29 cellular contexts compared by ENCODE assay signal in genomic region chr18:74482697-74483096, GRCh38. TPM values are rescaled to one million over a fixed set of nuclear protein-coding genes. Genes with fewer than 3 reads are reported as not detected.
DNase-seq lines count a peak whose midpoint lies in the region; ATAC-seq, FAIRE-seq and TF ChIP-seq lines count a peak whose summit lies in the region.
"Had no signal": no experiment of that assay in that cellular context is flagged by ENCODE, and none has a peak within 500 bp of the region (broad histone marks: within the 10 kb centered on the region; RNA-seq: fewer than 3 reads in every experiment).

No MANE protein-coding gene starts in this region.

- H3K27ac Mint-ChIP-seq in osteocyte (ENCODE audit: unreplicated experiment): no peak overlapping the region
- no peak overlapping the region for H3K27ac Mint-ChIP-seq in stimulated activated naive CD8-positive, alpha-beta T cell treated with anti-CD3 and anti-CD28 coated beads, Interleukin-15, amount 100 ng/mL, for 72 hours
- H3K27ac Mint-ChIP-seq: B cell; CD4-positive, alpha-beta T cell; CD8-positive, alpha-beta T cell had no signal

- no peak overlapping the region for H3K4me3 ChIP-seq in Peyer's patch
- H3K4me3 ChIP-seq: A549; BLaER1 treated with 17β-estradiol and CSF1 and Interleukin-3, amounts not matched to agents 10 nM and 100 nM; GM12878 had no signal

- intact Hi-C loops in Right ventricle myocardium inferior (cut with DNase I): no loop called here
- intact Hi-C loops in cardiac septum (cut with DNase I): no loop called here

- H3K4me3 Mint-ChIP-seq in osteocyte (ENCODE audit: unreplicated experiment): no peak overlapping the region
- H3K4me3 Mint-ChIP-seq in stimulated activated naive CD8-positive, alpha-beta T cell treated with anti-CD3 and anti-CD28 coated beads, Interleukin-15, amount 100 ng/mL, for 72 hours: no peak overlapping the region
- H3K4me3 Mint-ChIP-seq: B cell; CD4-positive, alpha-beta T cell; CD8-positive, alpha-beta T cell had no signal

- no peaks in the 10 kb centered on the region for H3K36me3 Mint-ChIP-seq in osteocyte (ENCODE audit: unreplicated experiment)
- H3K36me3 Mint-ChIP-seq: CD8-positive, alpha-beta T cell had no signal

- no peaks in the 10 kb centered on the region for H3K27me3 ChIP-seq in Peyer's patch
- H3K27me3 ChIP-seq: BLaER1 treated with 17β-estradiol and CSF1 and Interleukin-3, amounts not matched to agents 10 nM and 100 nM had no signal

- no peak for ATAC-seq in Right ventricle myocardium inferior
- ATAC-seq in stimulated activated naive CD8-positive, alpha-beta T cell treated with anti-CD3 and anti-CD28 coated beads, Interleukin-15, amount 100 ng/mL, for 72 hours: no peak
- ATAC-seq: A549; CD8-positive, alpha-beta T cell; GM12878 had no signal

- no peaks in the 10 kb centered on the region for H3K4me1 Mint-ChIP-seq in osteocyte (ENCODE audit: unreplicated experiment)
- H3K4me1 Mint-ChIP-seq in stimulated activated naive CD8-positive, alpha-beta T cell treated with anti-CD3 and anti-CD28 coated beads, Interleukin-15, amount 100 ng/mL, for 72 hours: peaks cover 27% of the 10 kb centered on the region

- no peak for TF ChIP-seq CTCF in D721Med (IDR thresholded peaks at IDR 0.05; ENCODE audit: insufficient read depth, missing control alignments)
- TF ChIP-seq CTCF in osteocyte (IDR thresholded peaks at IDR 0.05): no peak
- no peak for TF ChIP-seq CTCF in Peyer's patch (IDR thresholded peaks at IDR 0.05)

- no peak for TF ChIP-seq POLR2A in Peyer's patch (IDR thresholded peaks at IDR 0.05)

- DNase-seq in Right ventricle myocardium inferior (ENCODE audit: missing footprints): peak; percentile 60
- DNase-seq in cardiac septum (ENCODE audit: low spot score): no peak
- DNase-seq in D721Med (ENCODE audit: insufficient read length, low spot score): no peak
- peak; percentile 64 for DNase-seq in osteocyte (ENCODE audit: extremely low spot score, unreplicated experiment)
- DNase-seq in Peyer's patch: no peak
- no peak for DNase-seq in stimulated activated naive CD8-positive, alpha-beta T cell treated with anti-CD3 and anti-CD28 coated beads, Interleukin-15, amount 100 ng/mL, for 72 hours
- DNase-seq: AML-193; Caco-2; Calu3; CD4-positive, alpha-beta T cell; CD8-positive, alpha-beta T cell; DMS 273 treated with DMSO at 0.1 percent for 48 hours; DMS153; DMS53; DMS79; DND-41; EL; GDM1 had no signal

- no peaks in the 10 kb centered on the region for H3K9me3 Mint-ChIP-seq in osteocyte (ENCODE audit: unreplicated experiment)
- no peaks in the 10 kb centered on the region for H3K9me3 Mint-ChIP-seq in stimulated activated naive CD8-positive, alpha-beta T cell treated with anti-CD3 and anti-CD28 coated beads, Interleukin-15, amount 100 ng/mL, for 72 hours
- H3K9me3 Mint-ChIP-seq: CD4-positive, alpha-beta T cell; CD8-positive, alpha-beta T cell had no signal

- peaks cover 21% of the 10 kb centered on the region for H3K27me3 Mint-ChIP-seq in osteocyte (ENCODE audit: unreplicated experiment)
- H3K27me3 Mint-ChIP-seq in stimulated activated naive CD8-positive, alpha-beta T cell treated with anti-CD3 and anti-CD28 coated beads, Interleukin-15, amount 100 ng/mL, for 72 hours: no peaks in the 10 kb centered on the region
- H3K27me3 Mint-ChIP-seq: CD4-positive, alpha-beta T cell had no signal

- peak; percentile 35 for FAIRE-seq in D721Med (lab: Jason Lieb, UNC)
- FAIRE-seq: A549, GM12878, GM12892, GM18507 had no signal

- H3K9me3 ChIP-seq in Peyer's patch: no peaks in the 10 kb centered on the region
- H3K9me3 ChIP-seq: A549, Caco-2 had no signal

- H3K4me1 ChIP-seq in Peyer's patch: peaks cover 0 to 10% (median 1%) of the 10 kb centered on the region in 4 donors
- H3K4me1 ChIP-seq: A549 had no signal

- H3K27ac ChIP-seq in Peyer's patch: no peak overlapping the region
- H3K27ac ChIP-seq: 22Rv1; A549; BLaER1 treated with 17β-estradiol and CSF1 and Interleukin-3, amounts not matched to agents 10 nM and 100 nM; C4-2B had no signal

- H3K36me3 ChIP-seq in Peyer's patch: no peaks in the 10 kb centered on the region
- H3K36me3 ChIP-seq: BLaER1 treated with 17β-estradiol and CSF1 and Interleukin-3, amounts not matched to agents 10 nM and 100 nM had no signal

RNA-seq across cellular contexts. Expression of gene CNDP2, which starts 13.5 kb away (rescaled TPM):
- total RNA-seq in Right ventricle myocardium inferior (66.4 TPM), cardiac septum (65.7 TPM), osteocyte (75.2 and 78.8 TPM in 2 replicates), Peyer's patch (100 to 1,000 TPM; 283 to 798 (median 653) TPM)

RNA-seq across cellular contexts. Expression of gene DIPK1C, which starts 25.6 kb away (rescaled TPM):
- total RNA-seq in Right ventricle myocardium inferior: 4.6 TPM
- total RNA-seq in cardiac septum: 5.9 TPM
- total RNA-seq in osteocyte: not detected in 2 replicates
- under 1 TPM in 2 of 4 donors, not detected in 2; 0.70 to 0.83 TPM for total RNA-seq in Peyer's patch
- total RNA-seq: A172; B cell; Caco-2; Calu3; CD4-positive, alpha-beta T cell; CD8-positive, alpha-beta T cell; Daoy; G401; GM12878 had no signal

RNA-seq across cellular contexts. Expression of gene CNDP1, which starts 51.6 kb away (rescaled TPM):
- total RNA-seq in Right ventricle myocardium inferior (not detected), cardiac septum (not detected), osteocyte (not detected in 2 replicates), Peyer's patch (under 1 TPM in 1 of 4 donors, not detected in 3; 0.53 TPM)
- total RNA-seq: A172, Calu3, Daoy, G401, GM12878 had no signal

Comparison
In these comparisons a context has a peak if more than half of its experiments do, and no peak if none do; other contexts are left out.
1. DNase-seq: peak in Right ventricle myocardium inferior (single experiment) and osteocyte (single experiment); none in cardiac septum (single experiment), D721Med (single experiment), Peyer's patch (0 of 3) and stimulated activated naive CD8-positive, alpha-beta T cell treated with anti-CD3 and anti-CD28 coated beads, Interleukin-15, amount 100 ng/mL, for 72 hours (0 of 2).